Comparison of ENCODE assay signal across 15 cellular contexts in the genomic region with DNA sequence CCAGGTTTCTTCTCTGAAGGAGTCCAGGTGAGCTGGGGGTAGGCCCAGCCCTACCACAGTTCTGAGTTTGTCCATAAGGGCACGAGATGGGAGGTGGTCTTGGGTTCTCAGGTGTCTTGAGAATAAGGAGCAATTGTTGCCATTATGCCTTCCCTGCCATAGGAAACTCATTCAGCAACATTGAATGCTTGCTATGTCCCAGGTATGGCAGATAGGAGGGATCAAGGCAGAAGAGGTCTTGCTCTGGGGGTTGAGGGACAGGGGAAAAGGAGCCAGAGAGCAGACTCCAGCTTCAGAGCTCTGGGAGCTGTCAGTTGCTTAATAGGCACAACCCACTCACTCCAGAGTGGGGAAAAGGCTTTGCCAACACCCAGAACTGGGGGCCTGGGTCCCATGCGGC. TPM values are rescaled to one million over a fixed set of nuclear protein-coding genes. Genes with fewer than 3 reads are reported as not detected.
DNase-seq lines count a peak whose midpoint lies in the region; ATAC-seq and TF ChIP-seq lines count a peak whose summit lies in the region.
"Had no signal": no experiment of that assay in that cellular context is flagged by ENCODE, and none has a peak within 500 bp of the region (broad histone marks: within the 10 kb centered on the region; RNA-seq: fewer than 3 reads in every experiment).

No MANE protein-coding gene starts in this region.

- DNase-seq in SJSA1 (ENCODE audit: low read depth in 1 of 2, low spot score in 2 of 2) = no peak
- DNase-seq in naive thymus-derived CD4-positive, alpha-beta T cell = no peak
- DNase-seq in thoracic aorta (ENCODE audit: low spot score) = no peak
- DNase-seq in nephron progenitor cell = no peak
- no peak for DNase-seq in NCI-H1694 treated with DMSO at 0.1 percent for 48 hours (lab: John Stamatoyannopoulos, UW)
- no peak for DNase-seq in activated T-cell treated with anti-CD3 and anti-CD28 coated beads, Interleukin-2, amount 50 U/mL, for 24 hours
- DNase-seq: activated CD4-positive, CD25-positive, alpha-beta regulatory T cell treated with anti-CD3 and anti-CD28 coated beads, Interleukin-2, amount 50 U/mL, for 72 hours; KG1; T-helper 2 cell had no signal

- H3K9me3 ChIP-seq in SJSA1 (replicated peaks) = no peaks in the 10 kb centered on the region
- no peaks in the 10 kb centered on the region for H3K9me3 ChIP-seq in duodenal mucosa (ENCODE audit: control insufficient read depth in 1 of 2, low read length in 2 of 2)
- H3K9me3 ChIP-seq in naive thymus-derived CD4-positive, alpha-beta T cell (ENCODE audit: control insufficient read depth in 2 of 3, low read length in 3 of 3) = no peaks in the 10 kb centered on the region
- H3K9me3 ChIP-seq in thoracic aorta = no peaks in the 10 kb centered on the region
- H3K9me3 ChIP-seq: BLaER1, body of pancreas had no signal

- POLR2A ChIA-PET in naive thymus-derived CD4-positive, alpha-beta T cell (lab: Charles Lee) = no interaction called here

- H3K27me3 ChIP-seq in SJSA1 (replicated peaks) = no peaks in the 10 kb centered on the region
- H3K27me3 ChIP-seq in duodenal mucosa (ENCODE audit: control insufficient read depth in 1 of 2, insufficient read depth in 2 of 2, low read length in 2 of 2) = no peaks in the 10 kb centered on the region
- H3K27me3 ChIP-seq in naive thymus-derived CD4-positive, alpha-beta T cell (ENCODE audit: control insufficient read depth in 2 of 2, insufficient read depth in 2 of 2, low read length in 2 of 2) = no peaks in the 10 kb centered on the region
- no peaks in the 10 kb centered on the region for H3K27me3 ChIP-seq in thoracic aorta (replicated peaks; ENCODE audit: insufficient read depth)
- H3K27me3 ChIP-seq: BLaER1, body of pancreas had no signal

- H3K9ac ChIP-seq in duodenal mucosa (ENCODE audit: low read depth in 1 of 2, low read length in 2 of 2) = peak overlapping the region in 1 of 2 donors; percentile 13
- H3K9ac ChIP-seq: BLaER1 had no signal

- intact Hi-C loops in naive thymus-derived CD4-positive, alpha-beta T cell (cut with micrococcal nuclease) = loop anchor here in 1 of 2 donors (10.0 kb wide), 1 partner anchor 532 kb away; no protein-coding TSS in a partner anchor

- TF ChIP-seq CTCF in thoracic aorta (IDR thresholded peaks at IDR 0.05) (no peak), nephron progenitor cell (IDR thresholded peaks at IDR 0.05) (no peak)

- ATAC-seq in naive thymus-derived CD4-positive, alpha-beta T cell = no peak
- ATAC-seq in thoracic aorta (ENCODE audit: insufficient number of reproducible peaks, low FRiP score, low read depth) (no peak), GM18873 (IDR thresholded peaks at IDR 0.05; ENCODE audit: low FRiP score, unreplicated experiment) (no peak)
- ATAC-seq: body of pancreas had no signal

- peaks cover 12 to 25% (median 19%) of the 10 kb centered on the region in 7 donors for H3K4me1 Mint-ChIP-seq in naive thymus-derived CD4-positive, alpha-beta T cell
- peaks cover 22% of the 10 kb centered on the region for H3K4me1 Mint-ChIP-seq in nephron progenitor cell
- H3K4me1 Mint-ChIP-seq in activated T-cell treated with anti-CD3 and anti-CD28 coated beads, Interleukin-2, amount 50 U/mL, for 24 hours (ENCODE audit: low read depth) = peaks cover 24% of the 10 kb centered on the region

- H3K36me3 ChIP-seq in SJSA1 (peaks cover 89% of the 10 kb centered on the region), duodenal mucosa (ENCODE audit: control insufficient read depth in 1 of 2, insufficient read depth in 2 of 2, low read length in 2 of 2) (peaks cover 11 to 48% of the 10 kb centered on the region in 2 donors), thoracic aorta (peaks cover 29% of the 10 kb centered on the region)
- H3K36me3 ChIP-seq in naive thymus-derived CD4-positive, alpha-beta T cell (ENCODE audit: control insufficient read depth in 2 of 3, insufficient read depth in 3 of 3, low read length in 3 of 3) = peaks cover 0 to 14% (median 0%) of the 10 kb centered on the region in 3 experiments

- H3K27ac ChIP-seq in SJSA1 (peak overlapping the region; percentile 62), duodenal mucosa (ENCODE audit: low read depth, low read length) (peak overlapping the region; percentile 17), thoracic aorta (peak overlapping the region; percentile 99)
- H3K27ac ChIP-seq in naive thymus-derived CD4-positive, alpha-beta T cell (ENCODE audit: low read depth, low read length) = no peak overlapping the region
- H3K27ac ChIP-seq: BLaER1 had no signal

- H3K4me3 Mint-ChIP-seq in naive thymus-derived CD4-positive, alpha-beta T cell = peak overlapping the region in 1 of 10 donors; percentile 65
- no peak overlapping the region for H3K4me3 Mint-ChIP-seq in nephron progenitor cell
- no peak overlapping the region for H3K4me3 Mint-ChIP-seq in activated T-cell treated with anti-CD3 and anti-CD28 coated beads, Interleukin-2, amount 50 U/mL, for 24 hours
- H3K4me3 Mint-ChIP-seq: stimulated activated naive CD8-positive, alpha-beta T cell treated with anti-CD3 and anti-CD28 coated beads, Interleukin-15, Interleukin-2, amounts not matched to agents 100 ng/mL and 50 ng/mL, for 24 hours had no signal

- H3K9me3 Mint-ChIP-seq in naive thymus-derived CD4-positive, alpha-beta T cell = no peaks in the 10 kb centered on the region
- no peaks in the 10 kb centered on the region for H3K9me3 Mint-ChIP-seq in nephron progenitor cell
- no peaks in the 10 kb centered on the region for H3K9me3 Mint-ChIP-seq in activated T-cell treated with anti-CD3 and anti-CD28 coated beads, Interleukin-2, amount 50 U/mL, for 24 hours
- H3K9me3 Mint-ChIP-seq: stimulated activated naive CD8-positive, alpha-beta T cell treated with anti-CD3 and anti-CD28 coated beads, Interleukin-15, Interleukin-2, amounts not matched to agents 100 ng/mL and 50 ng/mL, for 24 hours had no signal

- CTCF ChIA-PET in naive thymus-derived CD4-positive, alpha-beta T cell (lab: Charles Lee) = no interaction called here

- H3K4me3 ChIP-seq in SJSA1 = no peak overlapping the region
- no peak overlapping the region for H3K4me3 ChIP-seq in duodenal mucosa (ENCODE audit: low read depth in 1 of 2, low read length in 2 of 2)
- H3K4me3 ChIP-seq in naive thymus-derived CD4-positive, alpha-beta T cell (ENCODE audit: low read length) = no peak overlapping the region
- H3K4me3 ChIP-seq in thoracic aorta = no peak overlapping the region
- H3K4me3 ChIP-seq: BLaER1, body of pancreas had no signal

- no peaks in the 10 kb centered on the region for H3K36me3 Mint-ChIP-seq in naive thymus-derived CD4-positive, alpha-beta T cell
- peaks cover 10% of the 10 kb centered on the region for H3K36me3 Mint-ChIP-seq in nephron progenitor cell (ENCODE audit: low read depth)
- peaks cover 2% of the 10 kb centered on the region for H3K36me3 Mint-ChIP-seq in activated T-cell treated with anti-CD3 and anti-CD28 coated beads, Interleukin-2, amount 50 U/mL, for 24 hours (ENCODE audit: low read depth)

- peak overlapping the region in 5 of 9 donors; percentile 17 to 43 (median 25) for H3K27ac Mint-ChIP-seq in naive thymus-derived CD4-positive, alpha-beta T cell
- no peak overlapping the region for H3K27ac Mint-ChIP-seq in nephron progenitor cell
- H3K27ac Mint-ChIP-seq in activated T-cell treated with anti-CD3 and anti-CD28 coated beads, Interleukin-2, amount 50 U/mL, for 24 hours = no peak overlapping the region
- H3K27ac Mint-ChIP-seq: stimulated activated naive CD8-positive, alpha-beta T cell treated with anti-CD3 and anti-CD28 coated beads, Interleukin-15, Interleukin-2, amounts not matched to agents 100 ng/mL and 50 ng/mL, for 24 hours had no signal

- H3K4me1 ChIP-seq in SJSA1 (replicated peaks) = peaks cover 43% of the 10 kb centered on the region
- H3K4me1 ChIP-seq in duodenal mucosa (ENCODE audit: control insufficient read depth in 1 of 2, insufficient read depth in 2 of 2, low read length in 2 of 2) = peaks cover 18 to 25% of the 10 kb centered on the region in 2 donors
- H3K4me1 ChIP-seq in naive thymus-derived CD4-positive, alpha-beta T cell (ENCODE audit: control insufficient read depth in 2 of 2, insufficient read depth in 2 of 2, low read length in 2 of 2) = peaks cover 8 to 16% of the 10 kb centered on the region in 2 donors
- H3K4me1 ChIP-seq in thoracic aorta (ENCODE audit: control insufficient read depth in 1 of 2, low read depth in 2 of 2) = peaks cover 51 to 83% of the 10 kb centered on the region in 2 donors

- peaks cover 0 to 3% (median 0%) of the 10 kb centered on the region in 5 donors for H3K27me3 Mint-ChIP-seq in naive thymus-derived CD4-positive, alpha-beta T cell
- peaks cover 33% of the 10 kb centered on the region for H3K27me3 Mint-ChIP-seq in nephron progenitor cell (ENCODE audit: low read depth, poor library complexity)
- no peaks in the 10 kb centered on the region for H3K27me3 Mint-ChIP-seq in activated T-cell treated with anti-CD3 and anti-CD28 coated beads, Interleukin-2, amount 50 U/mL, for 24 hours
- H3K27me3 Mint-ChIP-seq: stimulated activated naive CD8-positive, alpha-beta T cell treated with anti-CD3 and anti-CD28 coated beads, Interleukin-15, Interleukin-2, amounts not matched to agents 100 ng/mL and 50 ng/mL, for 24 hours had no signal

RNA-seq across cellular contexts. Expression of a gene that starts 4.3 kb away (rescaled TPM):
- 373 and 601 TPM in 2 replicates for total RNA-seq in SJSA1 (2014; rRNA removed; shearing (Covaris generic))
- total RNA-seq in naive thymus-derived CD4-positive, alpha-beta T cell = 10 to 100 TPM in 4 of 5 experiments, 1 to 10 TPM in 1; 9.1 to 71.5 (median 68.6) TPM
- polyA plus RNA-seq in naive thymus-derived CD4-positive, alpha-beta T cell = 100 to 1,000 TPM; 129 to 175 TPM
- 1,000 to 10,000 TPM in 1 of 2 donors, 100 to 1,000 TPM in 1; 453 to 1,695 TPM for total RNA-seq in thoracic aorta

RNA-seq across cellular contexts. Expression of a gene that starts 19.7 kb away (rescaled TPM):
- total RNA-seq in SJSA1 (2014; rRNA removed; shearing (Covaris generic)) = 0.13 and 0.21 TPM in 2 replicates
- under 1 TPM in 4 of 5 experiments, not detected in 1; 0.24 to 0.81 (median 0.51) TPM for total RNA-seq in naive thymus-derived CD4-positive, alpha-beta T cell
- not detected for polyA plus RNA-seq in naive thymus-derived CD4-positive, alpha-beta T cell
- total RNA-seq in thoracic aorta = 1 to 10 TPM; 2.3 to 4.1 TPM

RNA-seq across cellular contexts. Expression of a gene that starts 22.0 kb away (rescaled TPM):
- 121 and 155 TPM in 2 replicates for total RNA-seq in SJSA1 (2014; rRNA removed; shearing (Covaris generic))
- total RNA-seq in naive thymus-derived CD4-positive, alpha-beta T cell = 10 to 100 TPM in 1 of 5 experiments, 1 to 10 TPM in 4; 3.1 to 14.9 (median 6.2) TPM
- 1 to 10 TPM; 1.1 to 3.9 TPM for polyA plus RNA-seq in naive thymus-derived CD4-positive, alpha-beta T cell
- 100 to 1,000 TPM; 632 to 946 TPM for total RNA-seq in thoracic aorta

RNA-seq across cellular contexts. Expression of a gene that starts 37.2 kb away (rescaled TPM):
- total RNA-seq in SJSA1 (2014; rRNA removed; shearing (Covaris generic)) = not detected in 2 replicates
- total RNA-seq in naive thymus-derived CD4-positive, alpha-beta T cell = not detected
- not detected for polyA plus RNA-seq in naive thymus-derived CD4-positive, alpha-beta T cell
- total RNA-seq in thoracic aorta = not detected
- total RNA-seq: body of pancreas, omental fat pad had no signal

RNA-seq across cellular contexts. Expression of a gene that starts 56.9 kb away (rescaled TPM):
- 25.4 and 34.8 TPM in 2 replicates for total RNA-seq in SJSA1 (2014; rRNA removed; shearing (Covaris generic))
- 10 to 100 TPM; 10.6 to 28.5 (median 23.5) TPM for total RNA-seq in naive thymus-derived CD4-positive, alpha-beta T cell
- polyA plus RNA-seq in naive thymus-derived CD4-positive, alpha-beta T cell = 10 to 100 TPM; 18.1 to 27.2 TPM
- total RNA-seq in thoracic aorta = 10 to 100 TPM; 31.3 to 40.2 TPM

Comparison
In these comparisons a context has a peak if more than half of its experiments do, and no peak if none do; other contexts are left out.
1. H3K27ac Mint-ChIP-seq: peak in naive thymus-derived CD4-positive, alpha-beta T cell (5 of 9); none in nephron progenitor cell (single experiment) and activated T-cell treated with anti-CD3 and anti-CD28 coated beads, Interleukin-2, amount 50 U/mL, for 24 hours (single experiment).